In genomic region chr14:21103165-21103709, GRCh38 we compare ENCODE assay signal across 2 cellular contexts.
TF ChIP-seq lines count a peak whose summit lies in the region.

No MANE protein-coding gene starts in this region.

TF ChIP-seq in GM12891, 5 proteins besides CTCF, POLR2A, EP300 and RAD21:
- TF ChIP-seq TAF1 (IDR thresholded peaks at IDR 0.05; ENCODE audit: low read depth, low read length) (0 out of 2 replicates have a peak, but pooled peaks have one; percentile 0), PAX5 (IDR thresholded peaks at IDR 0.05; ENCODE audit: insufficient read depth, low read length, severe bottlenecking) (no peak), SPI1 (IDR thresholded peaks at IDR 0.05; ENCODE audit: low read depth, low read length) (peak; percentile 93)

TF ChIP-seq in endothelial cell of umbilical vein, 7 proteins besides CTCF, POLR2A, EP300 and RAD21 (continued from another document):
- TF ChIP-seq EZH2 (IDR thresholded peaks at IDR 0.05; ENCODE audit: borderline replicate concordance, low read depth, low read length, severe bottlenecking): no peak
- TF ChIP-seq FOS (IDR thresholded peaks at IDR 0.05; ENCODE audit: borderline replicate concordance, insufficient read depth, low read length): no peak
- no peak for TF ChIP-seq GATA2 (IDR thresholded peaks at IDR 0.05; ENCODE audit: insufficient read depth, insufficient read length, low read depth, low read length)
- TF ChIP-seq JUN (IDR thresholded peaks at IDR 0.05; ENCODE audit: borderline replicate concordance, insufficient read depth, insufficient read length, low read depth): no peak
- TF ChIP-seq MAX (IDR thresholded peaks at IDR 0.05; ENCODE audit: insufficient read depth, insufficient read length): no peak
